ENCODE assay signal across 8 cellular contexts in the genomic region with DNA sequence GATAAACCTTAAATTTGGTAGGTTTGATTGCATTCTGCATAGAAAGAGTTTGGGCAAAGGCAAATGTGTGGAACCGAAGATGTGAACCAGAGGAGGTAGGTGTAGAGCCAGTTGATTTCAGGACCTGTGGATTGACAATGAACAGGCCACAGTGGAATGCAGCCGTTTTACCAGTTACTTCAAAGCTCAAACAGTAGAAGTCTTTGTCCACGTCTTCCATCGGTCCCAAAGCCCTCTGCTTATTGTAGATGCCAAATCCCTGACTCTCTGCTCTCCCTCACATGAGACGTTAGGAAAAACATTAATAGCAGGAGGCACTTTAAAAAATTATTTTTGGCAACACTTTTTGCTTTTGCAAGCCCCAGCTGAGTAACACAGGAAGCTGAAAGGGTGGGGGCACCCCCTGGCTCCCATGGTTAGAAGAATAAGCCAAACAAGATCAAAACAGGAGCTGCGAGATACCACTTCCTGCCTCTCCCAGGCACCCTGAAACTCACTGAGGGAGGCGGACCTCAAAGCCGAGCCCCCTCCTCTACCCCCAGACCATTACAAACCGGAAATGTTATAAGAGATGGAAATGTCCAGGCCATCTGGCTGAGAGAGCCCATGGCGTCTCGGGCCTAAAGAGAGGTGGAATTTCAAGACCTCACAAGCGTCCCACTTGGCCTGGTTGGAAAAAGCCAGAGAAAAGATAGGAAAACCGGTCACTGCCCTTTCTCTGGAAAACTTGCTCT. TPM values are rescaled to one million over a fixed set of nuclear protein-coding genes. Genes with fewer than 3 reads are reported as not detected.
DNase-seq lines count a peak whose midpoint lies in the region; ATAC-seq and TF ChIP-seq lines count a peak whose summit lies in the region.

No MANE protein-coding gene starts in this region.

- no peaks in the 10 kb centered on the region for H3K27me3 Mint-ChIP-seq in activated T-helper 2 cell treated with anti-CD3 and anti-CD28 coated beads, Interferon-gamma antibody, Interleukin-2, Interleukin-4, amounts not matched to agents 10 μg/mL and 5 μg/mL and 100 μg/mL, durations not matched to agents 14 hours and 24 hours and 36 hours (ENCODE audit: low read depth)

- no peaks in the 10 kb centered on the region for H3K36me3 ChIP-seq in PC-3 (ENCODE audit: low read depth, low read length)
- H3K36me3 ChIP-seq in skeletal muscle tissue (ENCODE audit: control insufficient read depth in 3 of 3, insufficient read depth in 3 of 3, low read length in 3 of 3): no peaks in the 10 kb centered on the region

- H4K20me1 ChIP-seq in PC-3 (ENCODE audit: low read length): no peaks in the 10 kb centered on the region

- H3K4me3 Mint-ChIP-seq in activated T-helper 2 cell treated with anti-CD3 and anti-CD28 coated beads, Interferon-gamma antibody, Interleukin-2, Interleukin-4, amounts not matched to agents 10 μg/mL and 5 μg/mL and 100 μg/mL, durations not matched to agents 14 hours and 24 hours and 36 hours (ENCODE audit: low read depth): no peak overlapping the region

- H3K27me3 ChIP-seq in PC-3 (ENCODE audit: low read length) (no peaks in the 10 kb centered on the region), skeletal muscle tissue (ENCODE audit: control insufficient read depth in 3 of 3, insufficient read depth in 3 of 3, low read length in 3 of 3) (no peaks in the 10 kb centered on the region)

- peak overlapping the region; percentile 30 for H3K4me2 ChIP-seq in PC-3 (ENCODE audit: low read length)

- H3K36me3 Mint-ChIP-seq in activated T-helper 2 cell treated with anti-CD3 and anti-CD28 coated beads, Interferon-gamma antibody, Interleukin-2, Interleukin-4, amounts not matched to agents 10 μg/mL and 5 μg/mL and 100 μg/mL, durations not matched to agents 14 hours and 24 hours and 36 hours (ENCODE audit: low read depth): peaks cover 7% of the 10 kb centered on the region

- BruUV-seq in PC-3 (replicated peaks; lab: Mats Ljungman, UMichigan): no TSS peak

- POLR2A ChIA-PET in PC-3 (lab: Charles Lee; ENCODE audit: unreplicated experiment): interaction anchor here (0.6 kb wide), 1 partner anchor 482 kb away, joined by 4 read pairs; no protein-coding TSS in a partner anchor

- TF ChIP-seq CTCF in GM12865 (IDR thresholded peaks at IDR 0.05; ENCODE audit: insufficient read depth, low read depth, low read length, missing control alignments) (no peak), PC-3 (conservative IDR thresholded peaks at IDR 0.05; ENCODE audit: low read depth, low read length) (no peak)

- H3K4me1 ChIP-seq in PC-3 (ENCODE audit: insufficient read depth, low read length): peaks cover 12% of the 10 kb centered on the region
- peaks cover 7 to 25% (median 22%) of the 10 kb centered on the region in 3 donors for H3K4me1 ChIP-seq in skeletal muscle tissue (ENCODE audit: control insufficient read depth in 3 of 3, insufficient read depth in 3 of 3, low read length in 3 of 3)

- no peaks in the 10 kb centered on the region for H3K79me2 ChIP-seq in PC-3 (ENCODE audit: low read length)

- H3K9me3 Mint-ChIP-seq in activated T-helper 2 cell treated with anti-CD3 and anti-CD28 coated beads, Interferon-gamma antibody, Interleukin-2, Interleukin-4, amounts not matched to agents 10 μg/mL and 5 μg/mL and 100 μg/mL, durations not matched to agents 14 hours and 24 hours and 36 hours: no peaks in the 10 kb centered on the region

- intact Hi-C loops in PC-3 (cut with micrococcal nuclease): no loop called here
- intact Hi-C loops in activated T-helper 2 cell treated with anti-CD3 and anti-CD28 coated beads, Interferon-gamma antibody, Interleukin-2, Interleukin-4, amounts not matched to agents 10 μg/mL and 5 μg/mL and 100 μg/mL, durations not matched to agents 14 hours and 24 hours and 36 hours (cut with micrococcal nuclease): loop anchor here (1.0 to 2.0 kb wide), 2 partner anchors 15 to 67 kb away; a partner anchor contains a TSS

- peak overlapping the region; percentile 27 for H2AFZ ChIP-seq in PC-3 (ENCODE audit: low read length)

- peak overlapping the region; percentile 4 for H3K27ac ChIP-seq in PC-3 (ENCODE audit: low read length)
- H3K27ac ChIP-seq in skeletal muscle tissue (ENCODE audit: low read depth, low read length): peak overlapping the region; percentile 52

- no peaks in the 10 kb centered on the region for H3K9me2 ChIP-seq in PC-3 (replicated peaks; ENCODE audit: low read length)

- H3K4me1 Mint-ChIP-seq in activated T-helper 2 cell treated with anti-CD3 and anti-CD28 coated beads, Interferon-gamma antibody, Interleukin-2, Interleukin-4, amounts not matched to agents 10 μg/mL and 5 μg/mL and 100 μg/mL, durations not matched to agents 14 hours and 24 hours and 36 hours (ENCODE audit: low read depth): peaks cover 54% of the 10 kb centered on the region

- ATAC-seq in HG02678 (IDR thresholded peaks at IDR 0.05; ENCODE audit: unreplicated experiment) (peak; percentile 69), PC-3 (peak; percentile 86)

- H3K27ac Mint-ChIP-seq in activated T-helper 2 cell treated with anti-CD3 and anti-CD28 coated beads, Interferon-gamma antibody, Interleukin-2, Interleukin-4, amounts not matched to agents 10 μg/mL and 5 μg/mL and 100 μg/mL, durations not matched to agents 14 hours and 24 hours and 36 hours: no peak overlapping the region

- no peak overlapping the region for H3K9ac ChIP-seq in PC-3 (ENCODE audit: low read length)
- H3K9ac ChIP-seq in skeletal muscle tissue (ENCODE audit: low read depth in 1 of 3, low read length in 3 of 3): peak overlapping the region in 1 of 3 donors; percentile 8

- H3K9me3 ChIP-seq in PC-3 (ENCODE audit: low read length) (no peaks in the 10 kb centered on the region), skeletal muscle tissue (ENCODE audit: control insufficient read depth in 3 of 3, low read length in 3 of 3) (no peaks in the 10 kb centered on the region)

- DNase-seq in GM12865 (ENCODE audit: low read depth): peak; percentile 92
- peak; percentile 73 for DNase-seq in PC-3
- DNase-seq in activated T-helper 2 cell treated with anti-CD3 and anti-CD28 coated beads, Interferon-gamma antibody, Interleukin-2, Interleukin-4, amounts not matched to agents 10 μg/mL and 5 μg/mL and 100 μg/mL, durations not matched to agents 14 hours and 24 hours and 36 hours (ENCODE audit: low spot score): peak; percentile 73
- peak; percentile 51 for DNase-seq in glomerular visceral epithelial cell (ENCODE audit: extremely low spot score)
- DNase-seq in NCI-H128 (lab: John Stamatoyannopoulos, UW; ENCODE audit: unreplicated experiment): no peak
- no peak for DNase-seq in inferior parietal cortex (ENCODE audit: extremely low spot score)

- no peaks in the 10 kb centered on the region for H3F3A ChIP-seq in PC-3 (ENCODE audit: low read length, unreplicated experiment)

- CTCF ChIA-PET in PC-3 (lab: Charles Lee): no interaction called here

- H3K4me3 ChIP-seq in GM12865 (ENCODE audit: low read depth, low read length): peak overlapping the region; percentile 77
- H3K4me3 ChIP-seq in PC-3 (ENCODE audit: low read length): no peak overlapping the region
- H3K4me3 ChIP-seq in skeletal muscle tissue (ENCODE audit: low read length in 3 of 3): peak overlapping the region; percentile 14 to 22 (median 20)

RNA-seq across cellular contexts. Expression of a gene that starts 13.5 kb away (rescaled TPM):
- total RNA-seq in PC-3 (2014; rRNA removed) (not detected in 2 replicates), skeletal muscle tissue (1.0 TPM)
- total RNA-seq in activated T-helper 2 cell treated with anti-CD3 and anti-CD28 coated beads, Interferon-gamma antibody, Interleukin-2, Interleukin-4, amounts not matched to agents 10 μg/mL and 5 μg/mL and 100 μg/mL, durations not matched to agents 14 hours and 24 hours and 36 hours: 386 and 390 TPM in 2 replicates

RNA-seq across cellular contexts. Expression of a gene that starts 15.0 kb away (rescaled TPM):
- 5.7 and 6.7 TPM in 2 replicates for total RNA-seq in PC-3 (2014; rRNA removed)
- 2.8 and 3.0 TPM in 2 replicates for total RNA-seq in activated T-helper 2 cell treated with anti-CD3 and anti-CD28 coated beads, Interferon-gamma antibody, Interleukin-2, Interleukin-4, amounts not matched to agents 10 μg/mL and 5 μg/mL and 100 μg/mL, durations not matched to agents 14 hours and 24 hours and 36 hours
- total RNA-seq in skeletal muscle tissue: 3.7 TPM

RNA-seq across cellular contexts. Expression of a gene that starts 36.6 kb away (rescaled TPM):
- 61.6 and 65.7 TPM in 2 replicates for total RNA-seq in PC-3 (2014; rRNA removed)
- 0.25 TPM in 1 of 2 replicates, not detected in the other for total RNA-seq in activated T-helper 2 cell treated with anti-CD3 and anti-CD28 coated beads, Interferon-gamma antibody, Interleukin-2, Interleukin-4, amounts not matched to agents 10 μg/mL and 5 μg/mL and 100 μg/mL, durations not matched to agents 14 hours and 24 hours and 36 hours
- 0.52 TPM for total RNA-seq in skeletal muscle tissue

RNA-seq across cellular contexts. Expression of a gene that starts 58.4 kb away (rescaled TPM):
- total RNA-seq in PC-3 (2014; rRNA removed): 14.3 and 15.3 TPM in 2 replicates
- 18.7 and 19.6 TPM in 2 replicates for total RNA-seq in activated T-helper 2 cell treated with anti-CD3 and anti-CD28 coated beads, Interferon-gamma antibody, Interleukin-2, Interleukin-4, amounts not matched to agents 10 μg/mL and 5 μg/mL and 100 μg/mL, durations not matched to agents 14 hours and 24 hours and 36 hours
- total RNA-seq in skeletal muscle tissue: 4.7 TPM

Comparison
In these comparisons a context has a peak if more than half of its experiments do, and no peak if none do; other contexts are left out.
1. DNase-seq: peak in GM12865 (single experiment), PC-3 (single experiment), activated T-helper 2 cell treated with anti-CD3 and anti-CD28 coated beads, Interferon-gamma antibody, Interleukin-2, Interleukin-4, amounts not matched to agents 10 μg/mL and 5 μg/mL and 100 μg/mL, durations not matched to agents 14 hours and 24 hours and 36 hours (single experiment) and glomerular visceral epithelial cell (single experiment); none in NCI-H128 (single experiment) and inferior parietal cortex (single experiment).
2. RNA of a gene that starts 13.5 kb away (total RNA-seq): 386 to 390 TPM in activated T-helper 2 cell treated with anti-CD3 and anti-CD28 coated beads, Interferon-gamma antibody, Interleukin-2, Interleukin-4, amounts not matched to agents 10 μg/mL and 5 μg/mL and 100 μg/mL, durations not matched to agents 14 hours and 24 hours and 36 hours; 1.0 TPM in skeletal muscle tissue (single experiment) and not detected in PC-3; every median in the first group is over 100 times any median in the second.
3. RNA of a gene that starts 36.6 kb away (total RNA-seq): 61.6 to 65.7 TPM in PC-3; 0.52 TPM in skeletal muscle tissue (single experiment) and 0.25 TPM in activated T-helper 2 cell treated with anti-CD3 and anti-CD28 coated beads, Interferon-gamma antibody, Interleukin-2, Interleukin-4, amounts not matched to agents 10 μg/mL and 5 μg/mL and 100 μg/mL, durations not matched to agents 14 hours and 24 hours and 36 hours; every median in the first group is over 10 times any median in the second.